ENCODE assay signal across 27 cellular contexts in genomic region chr17:73536700-73537680, GRCh38.
DNase-seq lines count a peak whose midpoint lies in the region; ATAC-seq, FAIRE-seq and TF ChIP-seq lines count a peak whose summit lies in the region.
"Had no signal": no experiment of that assay in that cellular context is flagged by ENCODE, and none has a peak within 500 bp of the region (broad histone marks: within the 10 kb centered on the region; RNA-seq: fewer than 3 reads in every experiment).

No MANE protein-coding gene starts in this region.

- no peaks in the 10 kb centered on the region for H3K9me3 ChIP-seq in HEK293 (ENCODE audit: control insufficient read depth, insufficient read depth, low read depth, low read length)
- H3K9me3 ChIP-seq in GM12878 (replicated peaks; ENCODE audit: control insufficient read depth, insufficient read depth, low read length): no peaks in the 10 kb centered on the region
- no peaks in the 10 kb centered on the region for H3K9me3 ChIP-seq in upper lobe of left lung
- H3K9me3 ChIP-seq: vagina had no signal

- CTCF ChIA-PET in HEK293 (lab: Yijun Ruan, JAX) (no interaction called here), GM12878 (lab: Yijun Ruan, JAX) (no interaction called here)

- TF ChIP-seq EP300 in GM12878 (IDR thresholded peaks at IDR 0.05; ENCODE audit: borderline replicate concordance in 1 of 2, control insufficient read depth in 1 of 2, low read depth in 2 of 2, low read length in 2 of 2) (no peak), upper lobe of left lung (IDR thresholded peaks at IDR 0.05) (no peak)

- H3K36me3 Mint-ChIP-seq in neural crest cell (ENCODE audit: low read depth): no peaks in the 10 kb centered on the region
- H3K36me3 Mint-ChIP-seq: CD4-positive, CD25-positive, alpha-beta regulatory T cell; stimulated activated effector memory CD8-positive, alpha-beta T cell treated with anti-CD3 and anti-CD28 coated beads, Interleukin-12 subunit alpha, Interleukin-12 subunit beta, amount 100 ng/mL, for 72 hours had no signal

- TF ChIP-seq RAD21 in GM12878 (IDR thresholded peaks at IDR 0.05; ENCODE audit: insufficient read depth, low read depth, low read length): no peak

- POLR2A ChIA-PET in HEK293 (lab: Yijun Ruan, JAX) (no interaction called here), GM12878 (lab: Charles Lee) (no interaction called here)

- SMC1A ChIA-PET in GM12878 (lab: Charles Lee; ENCODE audit: uncharacterized antibody, unreplicated experiment): no interaction called here

- in situ Hi-C loops in GM12878 (cut with MboI): no loop called here

- no peaks in the 10 kb centered on the region for H4K20me1 ChIP-seq in GM12878 (ENCODE audit: control insufficient read depth, insufficient read depth)

- H3K9ac ChIP-seq in GM12878 (ENCODE audit: control insufficient read depth, insufficient read depth, low read length): no peak overlapping the region
- H3K9ac ChIP-seq: GM23248 had no signal

- H3K4me3 Mint-ChIP-seq in neural crest cell: peak overlapping the region; percentile 45
- H3K4me3 Mint-ChIP-seq: activated CD8-positive, alpha-beta T cell treated with anti-CD3 and anti-CD28 coated beads, Interleukin-2, amount 10 ng/mL, durations not matched to agents 7 days and 5 days; CD4-positive, CD25-positive, alpha-beta regulatory T cell; effector memory CD8-positive, alpha-beta T cell; stimulated activated effector memory CD8-positive, alpha-beta T cell treated with anti-CD3 and anti-CD28 coated beads, Interleukin-12 subunit alpha, Interleukin-12 subunit beta, amount 100 ng/mL, for 72 hours had no signal

- H3K4me1 ChIP-seq in HEK293 (ENCODE audit: control insufficient read depth, insufficient read depth, low read length): no peaks in the 10 kb centered on the region; the same call in 1 of the 2 replicates
- H3K4me1 ChIP-seq in GM12878 (ENCODE audit: control insufficient read depth, insufficient read depth, low read length): no peaks in the 10 kb centered on the region
- H3K4me1 ChIP-seq in upper lobe of left lung: no peaks in the 10 kb centered on the region
- H3K4me1 ChIP-seq: vagina had no signal

- no TSS peak for BruUV-seq in GM12878 (replicated peaks; lab: Mats Ljungman, UMichigan)

- no peaks in the 10 kb centered on the region for H3K9me3 Mint-ChIP-seq in neural crest cell
- H3K9me3 Mint-ChIP-seq: effector memory CD8-positive, alpha-beta T cell; naive B cell; stimulated activated effector memory CD8-positive, alpha-beta T cell treated with anti-CD3 and anti-CD28 coated beads, Interleukin-12 subunit alpha, Interleukin-12 subunit beta, amount 100 ng/mL, for 72 hours had no signal

- FAIRE-seq in GM12878 (lab: Jason Lieb, UNC): no peak
- FAIRE-seq: TTC549 had no signal

- H3K27me3 ChIP-seq in GM12878 (replicated peaks in 1 of 2; ENCODE audit: control insufficient read depth in 2 of 2, insufficient read depth in 2 of 2, low read length in 1 of 2) (no peaks in the 10 kb centered on the region; a peak in 1 of 4 replicates), upper lobe of left lung (no peaks in the 10 kb centered on the region)
- H3K27me3 ChIP-seq: foreskin keratinocyte, vagina had no signal

- no peaks in the 10 kb centered on the region for H3K79me2 ChIP-seq in GM12878 (ENCODE audit: control insufficient read depth, insufficient read depth, low read length)

- no peak overlapping the region for H3K27ac ChIP-seq in HEK293 (ENCODE audit: extremely low read depth, low read depth, low read length)
- no peak overlapping the region for H3K27ac ChIP-seq in GM12878 (ENCODE audit: control insufficient read depth, insufficient read depth)
- no peak overlapping the region for H3K27ac ChIP-seq in upper lobe of left lung
- H3K27ac ChIP-seq: foreskin keratinocyte, GM23248, PC-9, vagina had no signal

- no peak overlapping the region for H3K4me2 ChIP-seq in GM12878 (ENCODE audit: control insufficient read depth, insufficient read depth)
- H3K4me2 ChIP-seq: PC-9 had no signal

- no peaks in the 10 kb centered on the region for H3K27me3 Mint-ChIP-seq in neural crest cell (ENCODE audit: low read depth)
- H3K27me3 Mint-ChIP-seq: CD4-positive, CD25-positive, alpha-beta regulatory T cell; naive B cell had no signal

- no peak overlapping the region for H2AFZ ChIP-seq in GM12878 (ENCODE audit: control insufficient read depth, low read depth, low read length)
- H2AFZ ChIP-seq: GM23248, PC-9 had no signal

- WGBS in GM12878 (ENCODE audit: insufficient coverage, insufficient replicate concordance, low lambda C conversion rate, missing lambda C conversion rate): 54% methylated on average over 28 of the region's 30 CpGs
- 72 to 73% methylated on average over 22 to 30 of the region's 30 CpGs for WGBS in upper lobe of left lung, 2 donors

- peak overlapping the region; percentile 70 for H3K27ac Mint-ChIP-seq in neural crest cell (ENCODE audit: unreplicated experiment)
- H3K27ac Mint-ChIP-seq: activated CD8-positive, alpha-beta T cell treated with anti-CD3 and anti-CD28 coated beads, Interleukin-2, amount 10 ng/mL, durations not matched to agents 7 days and 5 days; stimulated activated effector memory CD8-positive, alpha-beta T cell treated with anti-CD3 and anti-CD28 coated beads, Interleukin-12 subunit alpha, Interleukin-12 subunit beta, amount 100 ng/mL, for 72 hours had no signal

- intact Hi-C loops in GM12878 (cut with micrococcal nuclease; ENCODE audit: unreplicated experiment): no loop called here

- ATAC-seq in GM12878 (no peak), upper lobe of left lung (ENCODE audit: low FRiP score in 2 of 2) (no peak)
- ATAC-seq: activated CD8-positive, alpha-beta T cell treated with anti-CD3 and anti-CD28 coated beads, Interleukin-2, amount 10 ng/mL, durations not matched to agents 7 days and 5 days; effector memory CD8-positive, alpha-beta T cell; esophagus mucosa; foreskin keratinocyte; left colon; stimulated activated effector memory CD8-positive, alpha-beta T cell treated with anti-CD3 and anti-CD28 coated beads, Interleukin-12 subunit alpha, Interleukin-12 subunit beta, amount 100 ng/mL, for 72 hours had no signal

- RAD21 ChIA-PET in GM12878 (lab: Charles Lee; ENCODE audit: unreplicated experiment): no interaction called here

- H3K4me1 Mint-ChIP-seq in neural crest cell: peaks cover 77% of the 10 kb centered on the region
- H3K4me1 Mint-ChIP-seq: stimulated activated effector memory CD8-positive, alpha-beta T cell treated with anti-CD3 and anti-CD28 coated beads, Interleukin-12 subunit alpha, Interleukin-12 subunit beta, amount 100 ng/mL, for 72 hours had no signal

- no peak for TF ChIP-seq CTCF in HEK293 (tag by site-specific recombination; IDR thresholded peaks at IDR 0.05)
- no peak for TF ChIP-seq CTCF in GM12878 (IDR thresholded peaks at IDR 0.05 in 2 of 3, conservative IDR thresholded peaks at IDR 0.05 in 1 of 3; ENCODE audit: control insufficient read depth in 2 of 3, extremely low read depth in 1 of 3, insufficient read depth in 1 of 3, low read depth in 3 of 3, low read length in 3 of 3)
- no peak for TF ChIP-seq CTCF in neural crest cell (conservative IDR thresholded peaks at IDR 0.05)
- TF ChIP-seq CTCF in upper lobe of left lung (IDR thresholded peaks at IDR 0.05): no peak

- no peak overlapping the region for H3K4me3 ChIP-seq in HEK293 (ENCODE audit: low read depth, low read length)
- H3K4me3 ChIP-seq in GM12878: no peak overlapping the region
- no peak overlapping the region for H3K4me3 ChIP-seq in upper lobe of left lung
- H3K4me3 ChIP-seq: GM23248, PC-9, vagina had no signal

- peak; percentile 90 for DNase-seq in D341Med (ENCODE audit: low spot score)
- no peak for DNase-seq in GM12878 (ENCODE audit: low read depth, low spot score)
- peak; percentile 31 for DNase-seq in neural crest cell (ENCODE audit: low read depth, low spot score)
- DNase-seq in DMS53 treated with DMSO at 0.1 percent for 48 hours (lab: John Stamatoyannopoulos, UW; ENCODE audit: unreplicated experiment): no peak
- no peak for DNase-seq in upper lobe of left lung
- DNase-seq in activated CD8-positive, alpha-beta memory T cell treated with anti-CD3 and anti-CD28 coated beads, Interleukin-2, amount 50 U/mL, for 4 hours: no peak
- DNase-seq: activated CD4-positive, CD25-positive, alpha-beta regulatory T cell treated with anti-CD3 and anti-CD28 coated beads, Interleukin-2, amount 50 U/mL, for 72 hours; activated CD8-positive, alpha-beta T cell treated with anti-CD3 and anti-CD28 coated beads, Interleukin-2, amount 10 ng/mL, durations not matched to agents 7 days and 5 days; activated effector memory CD4-positive, alpha-beta T cell treated with anti-CD3 and anti-CD28 coated beads, Interleukin-2, amount 50 U/mL, for 16 hours; CD4-positive, CD25-positive, alpha-beta regulatory T cell; effector memory CD8-positive, alpha-beta T cell; foreskin keratinocyte; GM23248; left colon; mesenchymal stem cell; naive B cell; NCI-H1436 treated with DMSO at 0.1 percent for 48 hours; NCI-H774; PC-9; SIG-M5; stimulated activated CD4-positive, alpha-beta T cell treated with anti-CD3 and anti-CD28 coated beads, Interleukin-2, amount 100 ng/mL, for 48 hours; T-helper 1 cell had no signal

- H3K36me3 ChIP-seq in HEK293 (ENCODE audit: control insufficient read depth in 2 of 2, insufficient read depth in 1 of 2, low read length in 2 of 2): no peaks in the 10 kb centered on the region
- no peaks in the 10 kb centered on the region for H3K36me3 ChIP-seq in GM12878 (ENCODE audit: control insufficient read depth in 2 of 2, insufficient read depth in 2 of 2, low read length in 1 of 2)
- H3K36me3 ChIP-seq in upper lobe of left lung: no peaks in the 10 kb centered on the region
- H3K36me3 ChIP-seq: vagina had no signal

- TF ChIP-seq POLR2A in GM12878 (IDR thresholded peaks at IDR 0.05; ENCODE audit: low read depth, low read length) (no peak), upper lobe of left lung (IDR thresholded peaks at IDR 0.05) (no peak)

TF ChIP-seq in HEK293, 187 proteins besides CTCF, POLR2A, EP300 and RAD21 (continues in another document):
- peak; percentile 41; the same call in 1 of the 2 replicates for TF ChIP-seq ZFHX2 (tag by site-specific recombination; conservative IDR thresholded peaks at IDR 0.05)
- TF ChIP-seq BCL11A (tag by site-specific recombination; IDR thresholded peaks at IDR 0.05; ENCODE audit: low read depth): no peak

Comparison
In these comparisons a context has a peak if more than half of its experiments do, and no peak if none do; other contexts are left out.
1. DNase-seq: peak in D341Med (single experiment) and neural crest cell (single experiment); none in GM12878 (single experiment), DMS53 treated with DMSO at 0.1 percent for 48 hours (single experiment), upper lobe of left lung (0 of 2) and activated CD8-positive, alpha-beta memory T cell treated with anti-CD3 and anti-CD28 coated beads, Interleukin-2, amount 50 U/mL, for 4 hours (single experiment).